24 cellular contexts compared by ENCODE assay signal in the genomic region with DNA sequence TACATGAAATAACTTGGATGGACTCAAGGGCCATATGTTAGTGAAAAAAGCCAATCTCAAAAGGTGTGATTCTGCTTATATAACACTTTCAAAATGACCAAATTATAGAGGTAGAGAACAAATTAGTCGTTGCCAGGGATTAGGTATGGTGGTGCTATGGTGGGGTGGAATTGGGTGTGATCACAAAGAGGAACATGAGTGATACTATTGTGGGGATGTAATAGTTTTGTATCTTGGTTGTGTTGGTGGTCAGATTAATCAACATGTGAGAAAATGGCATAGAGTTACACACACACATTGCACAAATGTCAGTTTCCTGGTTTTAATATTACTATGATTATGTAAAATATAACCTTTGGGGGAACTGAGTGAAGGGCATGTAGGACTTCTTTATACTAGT. TPM values are rescaled to one million over a fixed set of nuclear protein-coding genes. Genes with fewer than 3 reads are reported as not detected.
DNase-seq lines count a peak whose midpoint lies in the region; ATAC-seq and TF ChIP-seq lines count a peak whose summit lies in the region.
"Had no signal": no experiment of that assay in that cellular context is flagged by ENCODE, and none has a peak within 500 bp of the region (broad histone marks: within the 10 kb centered on the region; RNA-seq: fewer than 3 reads in every experiment).

No MANE protein-coding gene starts in this region.

- H3K4me2 ChIP-seq in OCI-LY7 (ENCODE audit: low read length) = no peak overlapping the region

- no peak for TF ChIP-seq CTCF in activated CD8-positive, alpha-beta T cell treated with anti-CD3 and anti-CD28 coated beads for 36 hours (IDR thresholded peaks at IDR 0.05)
- TF ChIP-seq CTCF in CD8-positive, alpha-beta T cell (IDR thresholded peaks at IDR 0.05) = no peak
- no peak for TF ChIP-seq CTCF in OCI-LY7 (conservative IDR thresholded peaks at IDR 0.05; ENCODE audit: low read length)

- H3K4me1 ChIP-seq in CD8-positive, alpha-beta T cell (ENCODE audit: insufficient read depth, low read length) = peaks cover 66% of the 10 kb centered on the region
- H3K4me1 ChIP-seq in OCI-LY7 (ENCODE audit: insufficient read depth, low read length, poor library complexity, severe bottlenecking) = peaks cover 34% of the 10 kb centered on the region
- H3K4me1 ChIP-seq: upper lobe of right lung had no signal

- H3K36me3 Mint-ChIP-seq in activated CD8-positive, alpha-beta T cell treated with anti-CD3 and anti-CD28 coated beads for 36 hours (ENCODE audit: low read depth) = peaks cover 55% of the 10 kb centered on the region
- H3K36me3 Mint-ChIP-seq in activated CD8-positive, alpha-beta T cell treated with anti-CD3 and anti-CD28 coated beads, Interleukin-2, amount 10 ng/mL, durations not matched to agents 7 days and 5 days (ENCODE audit: low read depth) = peaks cover 44% of the 10 kb centered on the region
- H3K36me3 Mint-ChIP-seq in CD8-positive, alpha-beta T cell = peaks cover 23% of the 10 kb centered on the region
- H3K36me3 Mint-ChIP-seq in T-helper 17 cell (ENCODE audit: low read depth) = peaks cover 7% of the 10 kb centered on the region
- H3K36me3 Mint-ChIP-seq in naive thymus-derived CD8-positive, alpha-beta T cell = peaks cover 4 to 15% (median 15%) of the 10 kb centered on the region in 3 donors
- H3K36me3 Mint-ChIP-seq: immature natural killer cell had no signal

- intact Hi-C loops in activated CD8-positive, alpha-beta T cell treated with anti-CD3 and anti-CD28 coated beads for 36 hours (cut with micrococcal nuclease) = no loop called here
- intact Hi-C loops in CD8-positive, alpha-beta T cell (cut with DNase I, micrococcal nuclease) = no loop called here
- intact Hi-C loops in OCI-LY7 (cut with micrococcal nuclease; ENCODE audit: unreplicated experiment) = no loop called here

- peak overlapping the region; percentile 99 for H3K27ac Mint-ChIP-seq in activated CD8-positive, alpha-beta T cell treated with anti-CD3 and anti-CD28 coated beads for 36 hours
- H3K27ac Mint-ChIP-seq in activated CD8-positive, alpha-beta T cell treated with anti-CD3 and anti-CD28 coated beads, Interleukin-2, amount 10 ng/mL, durations not matched to agents 7 days and 5 days = no peak overlapping the region
- H3K27ac Mint-ChIP-seq in CD8-positive, alpha-beta T cell = peak overlapping the region; percentile 90
- H3K27ac Mint-ChIP-seq in T-helper 17 cell = peak overlapping the region; percentile 96
- peak overlapping the region; percentile 37 to 94 (median 93) for H3K27ac Mint-ChIP-seq in naive thymus-derived CD8-positive, alpha-beta T cell
- H3K27ac Mint-ChIP-seq: immature natural killer cell had no signal

- H3K9me2 ChIP-seq in OCI-LY7 (ENCODE audit: insufficient read depth, low read length) = no peaks in the 10 kb centered on the region

- H3K79me2 ChIP-seq in OCI-LY7 (ENCODE audit: insufficient read depth, low read depth, low read length) = peaks cover 14% of the 10 kb centered on the region; the same call in 1 of the 2 replicates

- BruUV-seq in OCI-LY7 (replicated peaks; lab: Mats Ljungman, UMichigan) = no TSS peak

- no peaks in the 10 kb centered on the region for H3K27me3 ChIP-seq in CD8-positive, alpha-beta T cell (ENCODE audit: insufficient read depth, low read length)
- H3K27me3 ChIP-seq: BE2C, esophagus squamous epithelium, upper lobe of right lung had no signal

- POLR2A ChIA-PET in activated CD8-positive, alpha-beta T cell treated with anti-CD3 and anti-CD28 coated beads for 36 hours (lab: Charles Lee) = interaction anchor here (3.0 to 10.3 kb wide), 3 partner anchors 11 to 28 kb away, joined by 26 to 176 read pairs (median 91); partner anchors contain the start of gene CAMK4
- POLR2A ChIA-PET in activated CD8-positive, alpha-beta T cell treated with anti-CD3 and anti-CD28 coated beads, Interleukin-2, amount 10 ng/mL, durations not matched to agents 7 days and 5 days (lab: Charles Lee) = interaction anchor here (2.0 to 4.7 kb wide), 2 partner anchors 23 to 31 kb away, joined by 9 to 45 read pairs; partner anchors contain the start of gene CAMK4
- POLR2A ChIA-PET in CD8-positive, alpha-beta T cell (lab: Charles Lee) = interaction anchor here (1.1 to 2.6 kb wide), 2 partner anchors 30 to 32 kb away, joined by 3 to 18 read pairs; partner anchors contain the start of gene CAMK4
- POLR2A ChIA-PET in naive thymus-derived CD8-positive, alpha-beta T cell (lab: Charles Lee) = interaction anchor here (1.7 to 3.2 kb wide), 2 partner anchors 27 to 33 kb away, joined by 4 to 13 read pairs; no protein-coding TSS in a partner anchor
- POLR2A ChIA-PET in OCI-LY7 (lab: Charles Lee) = interaction anchor here (0.6 kb wide), 2 partner anchors 12 to 26 kb away, joined by 4 to 5 read pairs; no protein-coding TSS in a partner anchor

- no peak overlapping the region for H3K4me3 ChIP-seq in CD8-positive, alpha-beta T cell (ENCODE audit: low read depth, low read length)
- no peak overlapping the region for H3K4me3 ChIP-seq in OCI-LY7 (ENCODE audit: low read depth, low read length, poor library complexity, severe bottlenecking)
- H3K4me3 ChIP-seq: coronary artery, esophagus squamous epithelium, SK-N-MC, upper lobe of right lung had no signal

- H4K20me1 ChIP-seq in OCI-LY7 (ENCODE audit: insufficient read depth, low read length) = no peaks in the 10 kb centered on the region

- H3K9me3 ChIP-seq in CD8-positive, alpha-beta T cell (ENCODE audit: low read length) = no peaks in the 10 kb centered on the region
- peaks cover 3% of the 10 kb centered on the region for H3K9me3 ChIP-seq in T-helper 17 cell (ENCODE audit: control insufficient read depth, low read length, poor library complexity, severe bottlenecking)
- peaks cover 13% of the 10 kb centered on the region; the same call in 1 of the 2 replicates for H3K9me3 ChIP-seq in OCI-LY7 (ENCODE audit: low read length)
- H3K9me3 ChIP-seq: upper lobe of right lung had no signal

- no peak overlapping the region for H3K27ac ChIP-seq in CD8-positive, alpha-beta T cell (ENCODE audit: low read depth, low read length)
- no peak overlapping the region for H3K27ac ChIP-seq in OCI-LY7 (ENCODE audit: low read depth, low read length, poor library complexity, severe bottlenecking)
- H3K27ac ChIP-seq: coronary artery, esophagus squamous epithelium, SK-N-MC, upper lobe of right lung had no signal

- H3K36me3 ChIP-seq in CD8-positive, alpha-beta T cell (ENCODE audit: insufficient read depth, low read length) = no peaks in the 10 kb centered on the region
- H3K36me3 ChIP-seq in OCI-LY7 (ENCODE audit: insufficient read depth, low read length) = 0 out of 2 replicates have a peak, but pooled peaks cover 7% of the 10 kb centered on the region
- H3K36me3 ChIP-seq: esophagus squamous epithelium, upper lobe of right lung had no signal

- H3K9me3 Mint-ChIP-seq in activated CD8-positive, alpha-beta T cell treated with anti-CD3 and anti-CD28 coated beads for 36 hours = peaks cover 16% of the 10 kb centered on the region
- peaks cover 8% of the 10 kb centered on the region for H3K9me3 Mint-ChIP-seq in activated CD8-positive, alpha-beta T cell treated with anti-CD3 and anti-CD28 coated beads, Interleukin-2, amount 10 ng/mL, durations not matched to agents 7 days and 5 days (ENCODE audit: insufficient read depth)
- H3K9me3 Mint-ChIP-seq in CD8-positive, alpha-beta T cell = peaks cover 5% of the 10 kb centered on the region
- H3K9me3 Mint-ChIP-seq in naive thymus-derived CD8-positive, alpha-beta T cell = peaks cover 0 to 5% (median 0%) of the 10 kb centered on the region in 9 donors

- peak; percentile 34 for DNase-seq in activated CD8-positive, alpha-beta T cell treated with anti-CD3 and anti-CD28 coated beads for 36 hours
- DNase-seq in activated CD8-positive, alpha-beta T cell treated with anti-CD3 and anti-CD28 coated beads, Interleukin-2, amount 10 ng/mL, durations not matched to agents 7 days and 5 days = no peak
- no peak for DNase-seq in CD8-positive, alpha-beta T cell
- DNase-seq in T-helper 17 cell = no peak
- DNase-seq in naive thymus-derived CD8-positive, alpha-beta T cell = no peak
- DNase-seq in NCI-H82 treated with DMSO at 0.1 percent for 48 hours (lab: John Stamatoyannopoulos, UW; ENCODE audit: unreplicated experiment) = no peak
- no peak for DNase-seq in Ammon's horn (ENCODE audit: low spot score)
- DNase-seq in OCI-LY7 (ENCODE audit: low spot score) = no peak
- DNase-seq: activated CD8-positive, alpha-beta memory T cell treated with anti-CD3 and anti-CD28 coated beads for 24 hours; activated effector memory CD4-positive, alpha-beta T cell treated with Interleukin-2 at 50 U/mL for 16 hours; BE2C; DND-41; esophagus squamous epithelium; hippocampal formation; immature natural killer cell; mesenchymal stem cell; NCI-H1105; NCI-H2029; NCI-H2227 treated with DMSO at 0.1 percent for 48 hours; occipital lobe; upper lobe of right lung had no signal

- CTCF ChIA-PET in activated CD8-positive, alpha-beta T cell treated with anti-CD3 and anti-CD28 coated beads for 36 hours (lab: Charles Lee) = interaction anchor here (1.1 to 7.2 kb wide), 6 partner anchors 11 to 43 kb away, joined by 3 to 49 read pairs (median 11); no protein-coding TSS in a partner anchor
- CTCF ChIA-PET in activated CD8-positive, alpha-beta T cell treated with anti-CD3 and anti-CD28 coated beads, Interleukin-2, amount 10 ng/mL, durations not matched to agents 7 days and 5 days (lab: Charles Lee) = interaction anchor here (0.7 to 4.7 kb wide), 5 partner anchors 20 to 31 kb away, joined by 4 to 41 read pairs (median 29); partner anchors contain the start of gene CAMK4
- CTCF ChIA-PET in CD8-positive, alpha-beta T cell (lab: Charles Lee) = interaction anchor here (1.8 kb wide), 1 partner anchor 27 kb away, joined by 4 read pairs; no protein-coding TSS in a partner anchor
- CTCF ChIA-PET in OCI-LY7 (lab: Charles Lee; ENCODE audit: unreplicated experiment) = no interaction called here

- H3K4me1 Mint-ChIP-seq in activated CD8-positive, alpha-beta T cell treated with anti-CD3 and anti-CD28 coated beads for 36 hours (ENCODE audit: low read depth) = peaks cover 63% of the 10 kb centered on the region
- peaks cover 54% of the 10 kb centered on the region for H3K4me1 Mint-ChIP-seq in activated CD8-positive, alpha-beta T cell treated with anti-CD3 and anti-CD28 coated beads, Interleukin-2, amount 10 ng/mL, durations not matched to agents 7 days and 5 days (ENCODE audit: low read depth)
- H3K4me1 Mint-ChIP-seq in CD8-positive, alpha-beta T cell (ENCODE audit: low read depth) = peaks cover 64% of the 10 kb centered on the region
- H3K4me1 Mint-ChIP-seq in T-helper 17 cell = peaks cover 39% of the 10 kb centered on the region
- H3K4me1 Mint-ChIP-seq in naive thymus-derived CD8-positive, alpha-beta T cell = peaks cover 31 to 75% (median 67%) of the 10 kb centered on the region in 4 donors
- H3K4me1 Mint-ChIP-seq: immature natural killer cell had no signal

- ATAC-seq in activated CD8-positive, alpha-beta T cell treated with anti-CD3 and anti-CD28 coated beads for 36 hours = peak; percentile 23
- ATAC-seq in activated CD8-positive, alpha-beta T cell treated with anti-CD3 and anti-CD28 coated beads, Interleukin-2, amount 10 ng/mL, durations not matched to agents 7 days and 5 days = no peak
- no peak for ATAC-seq in CD8-positive, alpha-beta T cell
- no peak for ATAC-seq in T-helper 17 cell
- ATAC-seq in naive thymus-derived CD8-positive, alpha-beta T cell = no peak
- ATAC-seq: HCT116, upper lobe of right lung had no signal

- peak overlapping the region; percentile 68 for H3K4me3 Mint-ChIP-seq in activated CD8-positive, alpha-beta T cell treated with anti-CD3 and anti-CD28 coated beads for 36 hours
- H3K4me3 Mint-ChIP-seq in activated CD8-positive, alpha-beta T cell treated with anti-CD3 and anti-CD28 coated beads, Interleukin-2, amount 10 ng/mL, durations not matched to agents 7 days and 5 days = no peak overlapping the region
- H3K4me3 Mint-ChIP-seq in CD8-positive, alpha-beta T cell = no peak overlapping the region
- H3K4me3 Mint-ChIP-seq in T-helper 17 cell = peak overlapping the region; percentile 39
- H3K4me3 Mint-ChIP-seq in naive thymus-derived CD8-positive, alpha-beta T cell = peak overlapping the region in 5 of 10 donors; percentile 12 to 61 (median 51)
- H3K4me3 Mint-ChIP-seq: immature natural killer cell had no signal

- no peaks in the 10 kb centered on the region for H3K27me3 Mint-ChIP-seq in activated CD8-positive, alpha-beta T cell treated with anti-CD3 and anti-CD28 coated beads for 36 hours
- no peaks in the 10 kb centered on the region for H3K27me3 Mint-ChIP-seq in activated CD8-positive, alpha-beta T cell treated with anti-CD3 and anti-CD28 coated beads, Interleukin-2, amount 10 ng/mL, durations not matched to agents 7 days and 5 days (ENCODE audit: low read depth)
- no peaks in the 10 kb centered on the region for H3K27me3 Mint-ChIP-seq in CD8-positive, alpha-beta T cell (ENCODE audit: low read depth)
- no peaks in the 10 kb centered on the region for H3K27me3 Mint-ChIP-seq in T-helper 17 cell
- no peaks in the 10 kb centered on the region for H3K27me3 Mint-ChIP-seq in naive thymus-derived CD8-positive, alpha-beta T cell

- no peak overlapping the region for H2AFZ ChIP-seq in OCI-LY7 (ENCODE audit: low read length)

RNA-seq across cellular contexts. Expression of gene CAMK4, which starts 31.9 kb away (rescaled TPM):
- total RNA-seq in activated CD8-positive, alpha-beta T cell treated with anti-CD3 and anti-CD28 coated beads for 36 hours = 10 to 100 TPM; 79.7 to 80.7 TPM
- 10 to 100 TPM; 82.7 to 84.9 TPM for total RNA-seq in activated CD8-positive, alpha-beta T cell treated with anti-CD3 and anti-CD28 coated beads, Interleukin-2, amount 10 ng/mL, durations not matched to agents 7 days and 5 days
- total RNA-seq in CD8-positive, alpha-beta T cell = 100 to 1,000 TPM; 165 to 168 TPM
- 100 to 1,000 TPM; 139 to 163 TPM for total RNA-seq in T-helper 17 cell
- total RNA-seq in naive thymus-derived CD8-positive, alpha-beta T cell = 100 to 1,000 TPM; 274 to 307 TPM
- polyA plus RNA-seq in naive thymus-derived CD8-positive, alpha-beta T cell = 100 to 1,000 TPM in 2 of 3 donors, 10 to 100 TPM in 1; 93.3 to 134 (median 128) TPM
- total RNA-seq in OCI-LY7 (2014; rRNA removed; shearing (Covaris generic)) = 36.5 and 40.2 TPM in 2 replicates
- total RNA-seq in OCI-LY7 (2022) = 25.4 and 31.2 TPM in 2 replicates

Comparison
In these comparisons a context has a peak if more than half of its experiments do, and no peak if none do; other contexts are left out.
1. H3K4me3 Mint-ChIP-seq: peak in activated CD8-positive, alpha-beta T cell treated with anti-CD3 and anti-CD28 coated beads for 36 hours (single experiment) and T-helper 17 cell (single experiment); none in activated CD8-positive, alpha-beta T cell treated with anti-CD3 and anti-CD28 coated beads, Interleukin-2, amount 10 ng/mL, durations not matched to agents 7 days and 5 days (single experiment) and CD8-positive, alpha-beta T cell (single experiment).